In genomic region chr3:152586974-152587373, GRCh38 we compare ENCODE assay signal across 17 cellular contexts.
DNase-seq lines count a peak whose midpoint lies in the region; ATAC-seq and TF ChIP-seq lines count a peak whose summit lies in the region.
"Had no signal": no experiment of that assay in that cellular context is flagged by ENCODE, and none has a peak within 500 bp of the region (broad histone marks: within the 10 kb centered on the region; RNA-seq: fewer than 3 reads in every experiment).

No MANE protein-coding gene starts in this region.

- H3K27me3 Mint-ChIP-seq in GM23338 (ENCODE audit: insufficient read depth, low read depth, poor library complexity) (peaks cover 2% of the 10 kb centered on the region), progenitor cell of endocrine pancreas (peaks cover 4% of the 10 kb centered on the region)

- peaks cover 3% of the 10 kb centered on the region; the same call in 2 of the 3 replicates for H3K4me1 Mint-ChIP-seq in GM23338
- peaks cover 7% of the 10 kb centered on the region for H3K4me1 Mint-ChIP-seq in progenitor cell of endocrine pancreas (ENCODE audit: low read depth)
- H3K4me1 Mint-ChIP-seq: CD4-positive, alpha-beta memory T cell had no signal

- no peak overlapping the region for H3K27ac ChIP-seq in GM23338 (ENCODE audit: low read depth)
- H3K27ac ChIP-seq: GM23248 had no signal

- no peaks in the 10 kb centered on the region for H3K27me3 ChIP-seq in GM23338 (ENCODE audit: insufficient read depth)

- H2AFZ ChIP-seq in GM23338, result peak overlapping the region; percentile 65; the same call in 1 of the 2 replicates
- H2AFZ ChIP-seq: GM23248 had no signal

- H3K9me3 Mint-ChIP-seq in GM23338, result no peaks in the 10 kb centered on the region
- H3K9me3 Mint-ChIP-seq in progenitor cell of endocrine pancreas (ENCODE audit: low read depth), result no peaks in the 10 kb centered on the region
- H3K9me3 Mint-ChIP-seq: CD4-positive, alpha-beta memory T cell; HFFc6 had no signal

- no peaks in the 10 kb centered on the region for H3K79me2 ChIP-seq in GM23338 (replicated peaks; ENCODE audit: insufficient read depth)

- no peaks in the 10 kb centered on the region for H3K36me3 ChIP-seq in GM23338 (ENCODE audit: insufficient read depth)
- H3K36me3 ChIP-seq: HAP-1 had no signal

- no peak for TF ChIP-seq CTCF in GM23338 (conservative IDR thresholded peaks at IDR 0.05; ENCODE audit: low read depth in 2 of 2)
- TF ChIP-seq CTCF in progenitor cell of endocrine pancreas (IDR thresholded peaks at IDR 0.05; ENCODE audit: unreplicated experiment), result no peak

- H3K36me3 Mint-ChIP-seq in GM23338 (ENCODE audit: low read depth), result no peaks in the 10 kb centered on the region
- H3K36me3 Mint-ChIP-seq in progenitor cell of endocrine pancreas (ENCODE audit: insufficient read depth), result no peaks in the 10 kb centered on the region
- H3K36me3 Mint-ChIP-seq: CD4-positive, alpha-beta memory T cell had no signal

- H4K20me1 ChIP-seq in GM23338 (replicated peaks; ENCODE audit: insufficient read depth), result no peaks in the 10 kb centered on the region

- DNase-seq in GM23338 (ENCODE audit: low spot score), result no peak
- peak; percentile 48 for DNase-seq in amniotic epithelial cell (ENCODE audit: low read depth)
- DNase-seq in erythroblast (lab: John Stamatoyannopoulos, UW), result peak; percentile 5 to 13
- no peak for DNase-seq in NOMO-1 (lab: John Stamatoyannopoulos, UW; ENCODE audit: unreplicated experiment in 2 of 2)
- DNase-seq in NCI-H1694 (lab: John Stamatoyannopoulos, UW), result no peak
- DNase-seq in stimulated activated naive CD4-positive, alpha-beta T cell (lab: John Stamatoyannopoulos, UW), result no peak
- no peak for DNase-seq in progenitor cell of endocrine pancreas (ENCODE audit: low spot score, unreplicated experiment)
- DNase-seq: C1 segment of cervical spinal cord; Calu3; CD4-positive, alpha-beta memory T cell; COR-L47; DMS53; DMS79 treated with DMSO at 0.1 percent for 48 hours; GF-D8; GM23248; HFFc6 had no signal

- H3K4me1 ChIP-seq in GM23338 (ENCODE audit: insufficient read depth), result no peaks in the 10 kb centered on the region
- H3K4me1 ChIP-seq: HAP-1 had no signal

- ATAC-seq in GM23338, result no peak

- H3F3A ChIP-seq in GM23338 (replicated peaks; ENCODE audit: low read depth), result no peaks in the 10 kb centered on the region

- no peak overlapping the region for H3K27ac Mint-ChIP-seq in GM23338
- no peak overlapping the region for H3K27ac Mint-ChIP-seq in progenitor cell of endocrine pancreas
- H3K27ac Mint-ChIP-seq: CD4-positive, alpha-beta memory T cell; HFFc6 had no signal

- no peak for TF ChIP-seq POLR2A in erythroblast (IDR thresholded peaks at IDR 0.05; ENCODE audit: low read length)

- peaks cover 11% of the 10 kb centered on the region; the same call in 1 of the 2 replicates for H3K9me2 ChIP-seq in GM23338 (ENCODE audit: insufficient read depth)

- H3K4me2 ChIP-seq in GM23338, result no peak overlapping the region

- no peak overlapping the region for H3K4me3 Mint-ChIP-seq in GM23338
- no peak overlapping the region for H3K4me3 Mint-ChIP-seq in progenitor cell of endocrine pancreas (ENCODE audit: low read depth)
- H3K4me3 Mint-ChIP-seq: HFFc6 had no signal

- no peak overlapping the region for H3K4me3 ChIP-seq in GM23338
- H3K4me3 ChIP-seq: GM23248, HAP-1 had no signal

TF ChIP-seq in GM23338, 12 proteins besides CTCF, POLR2A, EP300 and RAD21 (continues in another document):
- no peak for TF ChIP-seq STAT1 (IDR thresholded peaks at IDR 0.05; ENCODE audit: unreplicated experiment)
- TF ChIP-seq NANOG (IDR thresholded peaks at IDR 0.05; ENCODE audit: borderline replicate concordance), result no peak
- no peak for TF ChIP-seq CREB1 (CRISPR knock-in tag; IDR thresholded peaks at IDR 0.05; ENCODE audit: low read depth)
- no peak for TF ChIP-seq JUNB (IDR thresholded peaks at IDR 0.05; ENCODE audit: unreplicated experiment)
- TF ChIP-seq ZNF114 (CRISPR knock-in tag; IDR thresholded peaks at IDR 0.05), result no peak
- no peak for TF ChIP-seq ZNF331 (CRISPR knock-in tag; IDR thresholded peaks at IDR 0.05; ENCODE audit: low read depth)
- no peak for TF ChIP-seq EZH2phosphoT487 (IDR thresholded peaks at IDR 0.05; ENCODE audit: unreplicated experiment)
- no peak for TF ChIP-seq REST (IDR thresholded peaks at IDR 0.05; ENCODE audit: unreplicated experiment)
- no peak for TF ChIP-seq EZH2 (IDR thresholded peaks at IDR 0.05; ENCODE audit: low read depth, unreplicated experiment)
- no peak for TF ChIP-seq POLR2AphosphoS5 (IDR thresholded peaks at IDR 0.05; ENCODE audit: low read depth)
- TF ChIP-seq, protein P1, sequence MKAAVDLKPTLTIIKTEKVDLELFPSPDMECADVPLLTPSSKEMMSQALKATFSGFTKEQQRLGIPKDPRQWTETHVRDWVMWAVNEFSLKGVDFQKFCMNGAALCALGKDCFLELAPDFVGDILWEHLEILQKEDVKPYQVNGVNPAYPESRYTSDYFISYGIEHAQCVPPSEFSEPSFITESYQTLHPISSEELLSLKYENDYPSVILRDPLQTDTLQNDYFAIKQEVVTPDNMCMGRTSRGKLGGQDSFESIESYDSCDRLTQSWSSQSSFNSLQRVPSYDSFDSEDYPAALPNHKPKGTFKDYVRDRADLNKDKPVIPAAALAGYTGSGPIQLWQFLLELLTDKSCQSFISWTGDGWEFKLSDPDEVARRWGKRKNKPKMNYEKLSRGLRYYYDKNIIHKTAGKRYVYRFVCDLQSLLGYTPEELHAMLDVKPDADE (IDR thresholded peaks at IDR 0.05), result no peak

Comparison
In these comparisons a context has a peak if more than half of its experiments do, and no peak if none do; other contexts are left out.
1. DNase-seq: peak in amniotic epithelial cell (single experiment) and erythroblast (2 of 2); none in GM23338 (single experiment), NOMO-1 (0 of 2), NCI-H1694 (single experiment), stimulated activated naive CD4-positive, alpha-beta T cell (0 of 6) and progenitor cell of endocrine pancreas (single experiment).